ENCODE assay signal across 34 cellular contexts in genomic region chr3:66097647-66098046, GRCh38. TPM values are rescaled to one million over a fixed set of nuclear protein-coding genes. Genes with fewer than 3 reads are reported as not detected.
"Had no signal": no experiment of that assay in that cellular context is flagged by ENCODE, and none has a peak within 500 bp of the region (broad histone marks: within the 10 kb centered on the region; RNA-seq: fewer than 3 reads in every experiment).

No MANE protein-coding gene starts in this region.

- H3K4me1 Mint-ChIP-seq: activated B cell treated with CpG ODN at 0.5 μM for 24 hours; activated T-helper 17 cell treated with anti-CD3 and anti-CD28 coated beads, Interleukin-2, amount 50 U/mL, for 72 hours; T-helper 17 cell had no signal

- H3K36me3 ChIP-seq: esophagus muscularis mucosa, gastrocnemius medialis, heart right ventricle, WERI-Rb-1 had no signal

- H3K27me3 Mint-ChIP-seq: activated CD8-positive, alpha-beta T cell treated with anti-CD3 and anti-CD28 coated beads for 36 hours had no signal

- H3K27me3 ChIP-seq: body of pancreas, esophagus muscularis mucosa, foreskin keratinocyte, gastrocnemius medialis, heart right ventricle, hepatocyte had no signal

- H3K4me3 Mint-ChIP-seq: activated B cell treated with CpG ODN at 0.5 μM for 24 hours; activated CD8-positive, alpha-beta T cell treated with anti-CD3 and anti-CD28 coated beads for 36 hours; activated naive CD8-positive, alpha-beta T cell; activated T-cell treated with anti-CD3 and anti-CD28 coated beads, Interleukin-2, amount 50 U/mL, for 4 hours; activated T-helper 17 cell treated with anti-CD3 and anti-CD28 coated beads, Interleukin-2, amount 50 U/mL, for 72 hours; effector memory CD8-positive, alpha-beta T cell; T-helper 17 cell; T-helper 2 cell treated with Interferon-gamma antibody and Interleukin-4, amounts not matched to agents 5 μg/mL and 100 μg/mL, for 36 hours had no signal

- H3K4me2 ChIP-seq: hepatocyte had no signal

- H3K9me3 ChIP-seq: body of pancreas had no signal

- H3K79me2 ChIP-seq: hepatocyte had no signal

- H3K27ac ChIP-seq: body of pancreas, esophagus muscularis mucosa, foreskin keratinocyte, gastrocnemius medialis, heart right ventricle, hepatocyte, WERI-Rb-1 had no signal

- H3K9me3 Mint-ChIP-seq: activated B cell treated with CpG ODN at 0.5 μM for 24 hours; activated CD8-positive, alpha-beta T cell treated with anti-CD3 and anti-CD28 coated beads for 36 hours; activated T-cell treated with anti-CD3 and anti-CD28 coated beads, Interleukin-2, amount 50 U/mL, for 4 hours; activated T-helper 17 cell treated with anti-CD3 and anti-CD28 coated beads, Interleukin-2, amount 50 U/mL, for 72 hours; effector memory CD8-positive, alpha-beta T cell; T-helper 2 cell treated with Interferon-gamma antibody and Interleukin-4, amounts not matched to agents 5 μg/mL and 100 μg/mL, for 36 hours had no signal

- H3K27ac Mint-ChIP-seq: activated B cell treated with CpG ODN at 0.5 μM for 24 hours; activated CD8-positive, alpha-beta T cell treated with anti-CD3 and anti-CD28 coated beads for 36 hours; activated naive CD8-positive, alpha-beta T cell; activated T-helper 17 cell treated with anti-CD3 and anti-CD28 coated beads, Interleukin-2, amount 50 U/mL, for 72 hours; effector memory CD8-positive, alpha-beta T cell; T-helper 17 cell; T-helper 2 cell treated with Interferon-gamma antibody and Interleukin-4, amounts not matched to agents 5 μg/mL and 100 μg/mL, for 36 hours had no signal

- H3K4me3 ChIP-seq: body of pancreas, esophagus muscularis mucosa, gastrocnemius medialis, heart right ventricle, hepatocyte had no signal

- ATAC-seq: activated CD4-positive, CD25-positive, alpha-beta regulatory T cell treated with anti-CD3 and anti-CD28 coated beads, Interleukin-2, amount 50 U/mL, for 24 hours; activated CD8-positive, alpha-beta T cell treated with anti-CD3 and anti-CD28 coated beads for 36 hours; activated T-cell treated with anti-CD3 and anti-CD28 coated beads, Interleukin-2, amount 50 U/mL, for 4 hours; activated T-helper 17 cell treated with anti-CD3 and anti-CD28 coated beads, Interleukin-2, amount 50 U/mL, for 72 hours; body of pancreas; effector memory CD8-positive, alpha-beta T cell; foreskin keratinocyte; gastrocnemius medialis; heart right ventricle; T-helper 17 cell had no signal

- DNase-seq: activated B cell treated with CpG ODN at 0.5 μM for 24 hours; activated CD4-positive, alpha-beta T cell treated with anti-CD3 and anti-CD28 coated beads for 48 hours; activated CD4-positive, alpha-beta T cell treated with anti-CD3 and anti-CD28 coated beads, Interleukin-2, amount 50 U/mL, for 1 hour; activated CD4-positive, alpha-beta T cell treated with anti-CD3 and anti-CD28 coated beads, Interleukin-2, amount 50 U/mL, for 48 hours; activated CD8-positive, alpha-beta memory T cell treated with anti-CD3 and anti-CD28 coated beads for 24 hours; activated CD8-positive, alpha-beta T cell treated with anti-CD3 and anti-CD28 coated beads for 36 hours; activated effector memory CD4-positive, alpha-beta T cell treated with Interleukin-2 at 50 U/mL for 16 hours; activated gamma-delta T cell treated with Interleukin-2 at 50 U/mL for 16 hours; activated naive CD4-positive, alpha-beta T cell treated with anti-CD3 and anti-CD28 coated beads, Interleukin-2, amount 50 U/mL, for 16 hours; activated naive CD4-positive, alpha-beta T cell treated with Interleukin-2 at 50 U/mL for 16 hours; activated T-cell treated with anti-CD3 and anti-CD28 coated beads, Interleukin-2, amount 50 U/mL, for 4 hours; amniotic stem cell; anterior cingulate cortex; body of pancreas; caudate nucleus; cortex of kidney; dermis blood vessel endothelial cell; effector CD4-positive, alpha-beta T cell; effector memory CD8-positive, alpha-beta T cell; foreskin keratinocyte; gastrocnemius medialis; heart right ventricle; T-helper 17 cell; T1000; WERI-Rb-1 had no signal

- H3K36me3 Mint-ChIP-seq: activated naive CD8-positive, alpha-beta T cell had no signal

- H3K4me1 ChIP-seq: body of pancreas, esophagus muscularis mucosa, foreskin keratinocyte, gastrocnemius medialis had no signal

- FAIRE-seq: colon, endometrium, endothelial cell of umbilical vein had no signal

- H2AFZ ChIP-seq: hepatocyte had no signal

RNA-seq across cellular contexts. Expression of gene MAGI1, which starts 58.9 kb away (rescaled TPM):
- total RNA-seq: activated B cell treated with CpG ODN at 0.5 μM for 24 hours, T-helper 17 cell had no signal
